In genomic region chr2:10285191-10285577, GRCh38 we compare ENCODE assay signal across 10 cellular contexts. TPM values are rescaled to one million over a fixed set of nuclear protein-coding genes. Genes with fewer than 3 reads are reported as not detected.
DNase-seq lines count a peak whose midpoint lies in the region; ATAC-seq, FAIRE-seq and TF ChIP-seq lines count a peak whose summit lies in the region.
"Had no signal": no experiment of that assay in that cellular context is flagged by ENCODE, and none has a peak within 500 bp of the region (broad histone marks: within the 10 kb centered on the region; RNA-seq: fewer than 3 reads in every experiment).

No MANE protein-coding gene starts in this region.

- ATAC-seq in HCT116 (peak; percentile 3), pancreas (no peak), GM18858 (IDR thresholded peaks at IDR 0.05; ENCODE audit: unreplicated experiment) (no peak)
- ATAC-seq in CD4-positive, alpha-beta T cell (ENCODE audit: poor library complexity): no peak
- ATAC-seq: activated CD4-positive, CD25-positive, alpha-beta regulatory T cell treated with anti-CD3 and anti-CD28 coated beads, Interleukin-2, amount 50 U/mL, for 24 hours had no signal

- RAD21 ChIA-PET in HCT116 (lab: Charles Lee; ENCODE audit: low non-redundant PET in 1 of 2, low total read pairs in 2 of 2, uncharacterized antibody in 2 of 2, unreplicated experiment in 2 of 2): interaction anchor here (1.1 to 1.3 kb wide), 3 partner anchors 17 to 124 kb away, joined by 3 to 4 read pairs (median 3); no protein-coding TSS in a partner anchor

- no peak for TF ChIP-seq RAD21 in HCT116 (IDR thresholded peaks at IDR 0.05; ENCODE audit: low read depth)

- TF ChIP-seq POLR2A in HCT116 (IDR thresholded peaks at IDR 0.05; ENCODE audit: borderline replicate concordance, extremely low read depth, insufficient read depth, insufficient read length): no peak

- H3K4me1 ChIP-seq in HCT116 (ENCODE audit: control insufficient read depth in 1 of 2, insufficient read depth in 2 of 2, low read length in 2 of 2) (peaks cover 69 to 88% of the 10 kb centered on the region in 2 experiments), colonic mucosa (no peaks in the 10 kb centered on the region), pancreas (peaks cover 10 to 18% (median 12%) of the 10 kb centered on the region in 3 donors)

- H3K27ac ChIP-seq in HCT116 (ENCODE audit: low read depth, low read length): peak overlapping the region; percentile 95
- peak overlapping the region; percentile 13 for H3K27ac ChIP-seq in colonic mucosa
- H3K27ac ChIP-seq in pancreas: peak overlapping the region in 3 of 4 donors; percentile 43 to 55 (median 45)
- no peak overlapping the region for H3K27ac ChIP-seq in CD4-positive, alpha-beta T cell (ENCODE audit: low read depth, low read length)

- H3K36me3 Mint-ChIP-seq in CD4-positive, alpha-beta T cell (ENCODE audit: low read depth): no peaks in the 10 kb centered on the region
- H3K36me3 Mint-ChIP-seq: activated naive CD8-positive, alpha-beta T cell had no signal

- DNase-seq in AML-193 (lab: John Stamatoyannopoulos, UW): peak; percentile 76 to 82
- no peak for DNase-seq in HCT116 (ENCODE audit: low read depth, low spot score)
- no peak for DNase-seq in colonic mucosa
- no peak for DNase-seq in pancreas
- DNase-seq in GM10248 (ENCODE audit: extremely low spot score): no peak
- no peak for DNase-seq in EL
- DNase-seq in CD4-positive, alpha-beta T cell: no peak

- H3K27me3 Mint-ChIP-seq in CD4-positive, alpha-beta T cell: no peaks in the 10 kb centered on the region
- H3K27me3 Mint-ChIP-seq: activated naive CD8-positive, alpha-beta T cell had no signal

- CTCF ChIA-PET in HCT116 (lab: Charles Lee) (interaction anchor here (1.4 kb wide), 1 partner anchor 15 kb away, joined by 4 read pairs; no protein-coding TSS in a partner anchor), GM10248 (lab: Yijun Ruan, JAX) (interaction anchor here (1.5 to 2.8 kb wide), 2 partner anchors 12 to 16 kb away, joined by 3 to 10 read pairs; no protein-coding TSS in a partner anchor)
- CTCF ChIA-PET in CD4-positive, alpha-beta T cell (lab: Charles Lee): no interaction called here

- H3K4me3 Mint-ChIP-seq in CD4-positive, alpha-beta T cell: no peak overlapping the region
- H3K4me3 Mint-ChIP-seq: activated naive CD8-positive, alpha-beta T cell had no signal

- H3K9me3 ChIP-seq in HCT116 (ENCODE audit: control insufficient read depth in 1 of 2, insufficient read depth in 1 of 2, low read depth in 1 of 2, low read length in 2 of 2): no peaks in the 10 kb centered on the region
- H3K9me3 ChIP-seq in colonic mucosa: no peaks in the 10 kb centered on the region
- H3K9me3 ChIP-seq in pancreas: no peaks in the 10 kb centered on the region
- H3K9me3 ChIP-seq in CD4-positive, alpha-beta T cell (ENCODE audit: control insufficient read depth, low read length): no peaks in the 10 kb centered on the region

- no peaks in the 10 kb centered on the region for H3K79me2 ChIP-seq in HCT116 (ENCODE audit: insufficient read depth, low read length)

- peak overlapping the region in 1 of 2 experiments; percentile 21; a peak in 1 of 4 replicates for H3K4me3 ChIP-seq in HCT116 (replicated peaks in 1 of 2; ENCODE audit: low read depth in 1 of 2, low read length in 2 of 2)
- no peak overlapping the region for H3K4me3 ChIP-seq in colonic mucosa
- no peak overlapping the region for H3K4me3 ChIP-seq in pancreas

- no peak for FAIRE-seq in pancreas (lab: Jason Lieb, UNC)

- peak overlapping the region; percentile 58 for H3K9ac ChIP-seq in HCT116 (ENCODE audit: low read length)
- H3K9ac ChIP-seq in colonic mucosa (ENCODE audit: low read depth in 2 of 2, low read length in 2 of 2): no peak overlapping the region

- TF ChIP-seq CTCF in HCT116 (IDR thresholded peaks at IDR 0.05 in 2 of 3, conservative IDR thresholded peaks at IDR 0.05 in 1 of 3; ENCODE audit: borderline replicate concordance in 1 of 3, insufficient read depth in 1 of 3, low read depth in 2 of 3, low read length in 2 of 3) (no peak), colonic mucosa (IDR thresholded peaks at IDR 0.05) (no peak), pancreas (IDR thresholded peaks at IDR 0.05) (no peak), GM10248 (IDR thresholded peaks at IDR 0.05; ENCODE audit: control extremely low read depth, extremely low read depth, low read depth, missing control alignments) (no peak)
- TF ChIP-seq CTCF in CD4-positive, alpha-beta T cell (IDR thresholded peaks at IDR 0.05): no peak

- 71 to 72% methylated on average over 5 of the region's 5 CpGs for WGBS in pancreas, 2 donors

- no peak overlapping the region for H3K27ac Mint-ChIP-seq in CD4-positive, alpha-beta T cell
- H3K27ac Mint-ChIP-seq: activated naive CD8-positive, alpha-beta T cell had no signal

- intact Hi-C loops in HCT116 (cut with micrococcal nuclease) (no loop called here), colonic mucosa (cut with DNase I) (no loop called here), pancreas (cut with DNase I) (no loop called here)
- intact Hi-C loops in CD4-positive, alpha-beta T cell (cut with DNase I, micrococcal nuclease): no loop called here

- POLR2A ChIA-PET in HCT116 (lab: Charles Lee): interaction anchor here (0.6 to 4.8 kb wide), 3 partner anchors 9 to 123 kb away, joined by 3 to 19 read pairs (median 14); no protein-coding TSS in a partner anchor
- POLR2A ChIA-PET in GM10248 (lab: Yijun Ruan, JAX): no interaction called here
- POLR2A ChIA-PET in CD4-positive, alpha-beta T cell (lab: Charles Lee): no interaction called here

- H2AFZ ChIP-seq in HCT116 (ENCODE audit: low read depth, low read length, poor library complexity, severe bottlenecking): no peak overlapping the region

- H3K36me3 ChIP-seq in HCT116 (ENCODE audit: control insufficient read depth in 1 of 2, insufficient read depth in 2 of 2, low read length in 2 of 2): no peaks in the 10 kb centered on the region
- H3K36me3 ChIP-seq in colonic mucosa: no peaks in the 10 kb centered on the region
- no peaks in the 10 kb centered on the region for H3K36me3 ChIP-seq in pancreas

- no peaks in the 10 kb centered on the region for H3K9me3 Mint-ChIP-seq in CD4-positive, alpha-beta T cell

- H3K4me2 ChIP-seq in HCT116 (ENCODE audit: low read length): peak overlapping the region; percentile 81

- H3K27me3 ChIP-seq in HCT116 (ENCODE audit: insufficient read depth, low read length) (no peaks in the 10 kb centered on the region), colonic mucosa (no peaks in the 10 kb centered on the region), pancreas (no peaks in the 10 kb centered on the region)
- no peaks in the 10 kb centered on the region for H3K27me3 ChIP-seq in CD4-positive, alpha-beta T cell (ENCODE audit: control insufficient read depth, insufficient read depth, low read length)

- no peaks in the 10 kb centered on the region for H3K9me2 ChIP-seq in HCT116 (ENCODE audit: insufficient read depth)

- H4K20me1 ChIP-seq in HCT116 (ENCODE audit: insufficient read depth): no peaks in the 10 kb centered on the region

- no TSS peak for BruUV-seq in HCT116 (replicated peaks; lab: Mats Ljungman, UMichigan)

- no peaks in the 10 kb centered on the region for H3K4me1 Mint-ChIP-seq in CD4-positive, alpha-beta T cell (ENCODE audit: low read depth)

TF ChIP-seq in HCT116, 20 proteins besides CTCF, POLR2A, EP300 and RAD21:
- TF ChIP-seq TCF7L2 (IDR thresholded peaks at IDR 0.05; ENCODE audit: borderline replicate concordance, extremely low read depth, insufficient read depth, insufficient read length): no peak
- TF ChIP-seq ZFX (IDR thresholded peaks at IDR 0.05): 0 out of 2 replicates have a peak, but pooled peaks have one; percentile 49

RNA-seq across cellular contexts. Expression of gene HPCAL1, which starts 17.5 kb away (rescaled TPM):
- total RNA-seq in HCT116 (2021; ENCODE audit: unreplicated experiment) (111 TPM), colonic mucosa (10 to 100 TPM; 64.5 to 85.7 TPM), pancreas (10 to 100 TPM; 24.3 to 32.7 (median 26.8) TPM)
- 173 and 207 TPM in 2 replicates for polyA plus RNA-seq in HCT116 (2012)
- 10 to 100 TPM; 22.1 to 27.3 TPM for polyA plus RNA-seq in pancreas
- total RNA-seq in CD4-positive, alpha-beta T cell: 10 to 100 TPM; 24.9 to 27.9 TPM

Comparison
In these comparisons a context has a peak if more than half of its experiments do, and no peak if none do; other contexts are left out.
1. DNase-seq: peak in AML-193 (2 of 2); none in HCT116 (single experiment), colonic mucosa (single experiment), pancreas (0 of 6), GM10248 (single experiment), EL (single experiment) and CD4-positive, alpha-beta T cell (0 of 10).